Comparison of ENCODE assay signal across 10 cellular contexts in genomic region chr15:59401051-59401450, GRCh38. TPM values are rescaled to one million over a fixed set of nuclear protein-coding genes. Genes with fewer than 3 reads are reported as not detected.
A peak's percentile ranks its signal among the peaks of the same experiment; 100 is the strongest.
DNase-seq lines count a peak whose midpoint lies in the region; ATAC-seq and TF ChIP-seq lines count a peak whose summit lies in the region.
"Not testable (repeated sequence)": the region's sequence is repeated elsewhere in the genome, so short reads cannot be mapped to it uniquely, and the experiment has no call there.
"Had no signal": no experiment of that assay in that cellular context is flagged by ENCODE, and none has a peak within 500 bp of the region (broad histone marks: within the 10 kb centered on the region; RNA-seq: fewer than 3 reads in every experiment).

No MANE protein-coding gene starts in this region.

- not testable (repeated sequence) for H4K12ac ChIP-seq in trophoblast cell (ENCODE audit: low read depth, low read length)

- peak overlapping the region; percentile 94 for H3K4me2 ChIP-seq in OCI-LY1 (ENCODE audit: low read length)
- H3K4me2 ChIP-seq in SU-DHL-6 (ENCODE audit: low read depth, low read length, poor library complexity, severe bottlenecking) = peak overlapping the region; percentile 95
- H3K4me2 ChIP-seq in trophoblast cell (ENCODE audit: low read length) = not testable (repeated sequence)

- not testable (repeated sequence) for H2BK12ac ChIP-seq in trophoblast cell (ENCODE audit: low read length)

- H4K8ac ChIP-seq in trophoblast cell (ENCODE audit: low read depth, low read length) = not testable (repeated sequence)

- not testable (repeated sequence) for H2AK5ac ChIP-seq in trophoblast cell (ENCODE audit: low read length)

- H3K4me3 ChIP-seq in OCI-LY1 (ENCODE audit: low read depth, low read length, poor library complexity, severe bottlenecking) (peak overlapping the region; percentile 75), SU-DHL-6 (ENCODE audit: insufficient read depth, low read length, poor library complexity, severe bottlenecking) (peak overlapping the region; percentile 57)
- H3K4me3 ChIP-seq in colonic mucosa; trophoblast cell (ENCODE audit: low read depth, low read length): not testable (repeated sequence)

- not testable (repeated sequence) for H3F3A ChIP-seq in OCI-LY1 (ENCODE audit: insufficient read depth, low read length)
- H3F3A ChIP-seq in SU-DHL-6 (ENCODE audit: insufficient read depth) = peaks cover 82% of the 10 kb centered on the region

- intact Hi-C loops in CD14-positive monocyte (cut with micrococcal nuclease); colonic mucosa (cut with DNase I): not testable (repeated sequence)

- not testable (repeated sequence) for H3K9me2 ChIP-seq in OCI-LY1 (ENCODE audit: low read depth, low read length); SU-DHL-6 (replicated peaks; ENCODE audit: insufficient read depth, low read length)

- peaks cover 16% of the 10 kb centered on the region; the same call in 1 of the 2 replicates for H3K36me3 ChIP-seq in OCI-LY1 (ENCODE audit: insufficient read depth, low read length)
- H3K36me3 ChIP-seq in SU-DHL-6 (ENCODE audit: low read length); colonic mucosa; trophoblast cell (ENCODE audit: control insufficient read depth in 1 of 2, insufficient read depth in 2 of 2, low read length in 2 of 2): not testable (repeated sequence)

- not testable (repeated sequence) for H3K27me3 ChIP-seq in OCI-LY1 (ENCODE audit: insufficient read depth, low read length); SU-DHL-6 (ENCODE audit: low read length); colonic mucosa; trophoblast cell (ENCODE audit: insufficient read depth, low read length)

- not testable (repeated sequence) for H2BK120ac ChIP-seq in trophoblast cell (ENCODE audit: insufficient read depth, low read length, poor library complexity)

- H3K27ac ChIP-seq in OCI-LY1 (ENCODE audit: low read depth, low read length, poor library complexity, severe bottlenecking) (peak overlapping the region; percentile 98), SU-DHL-6 (ENCODE audit: low read depth, low read length) (peak overlapping the region; percentile 100), colonic mucosa (peak overlapping the region; percentile 34)
- not testable (repeated sequence) for H3K27ac ChIP-seq in trophoblast cell (ENCODE audit: low read depth, low read length)

- not testable (repeated sequence) for H3K4ac ChIP-seq in trophoblast cell (ENCODE audit: low read depth, low read length)

- H3K79me2 ChIP-seq in OCI-LY1 (ENCODE audit: insufficient read depth, low read length) (peaks cover 23% of the 10 kb centered on the region), SU-DHL-6 (ENCODE audit: insufficient read depth, low read length) (peaks cover 70% of the 10 kb centered on the region)
- H3K79me2 ChIP-seq in trophoblast cell (ENCODE audit: control insufficient read depth, insufficient read depth, low read length, poor library complexity) = not testable (repeated sequence)

- H3K9ac ChIP-seq in OCI-LY1 (ENCODE audit: low read length) (peak overlapping the region; percentile 92), SU-DHL-6 (ENCODE audit: low read length) (peak overlapping the region; percentile 75)
- not testable (repeated sequence) for H3K9ac ChIP-seq in colonic mucosa (ENCODE audit: low read depth in 2 of 2, low read length in 2 of 2); trophoblast cell (ENCODE audit: low read length)

- H2BK5ac ChIP-seq in trophoblast cell (ENCODE audit: low read depth, low read length, poor library complexity) = not testable (repeated sequence)

- H3K4me1 ChIP-seq in OCI-LY1 (ENCODE audit: insufficient read depth, low read length, severe bottlenecking) = peaks cover 100% of the 10 kb centered on the region
- H3K4me1 ChIP-seq in colonic mucosa; trophoblast cell (ENCODE audit: control insufficient read depth in 1 of 2, insufficient read depth in 2 of 2, low read length in 2 of 2): not testable (repeated sequence)

- peaks cover 85% of the 10 kb centered on the region for H3K4me1 Mint-ChIP-seq in CD14-positive monocyte
- H3K4me1 Mint-ChIP-seq in memory B cell = peaks cover 54% of the 10 kb centered on the region
- peaks cover 59 to 87% of the 10 kb centered on the region in 2 donors for H3K4me1 Mint-ChIP-seq in stimulated activated naive B cell treated with anti-CD40 and anti-IgM and Interleukin-4, amounts not matched to agents 10 μg/mL and 1 μg/mL and 100 μg/mL, for 72 hours

- not testable (repeated sequence) for H3K18ac ChIP-seq in trophoblast cell (ENCODE audit: low read length)

- H4K20me1 ChIP-seq in OCI-LY1 (ENCODE audit: insufficient read depth, low read length); SU-DHL-6 (ENCODE audit: low read depth, low read length): not testable (repeated sequence)

- H3K9me3 ChIP-seq in OCI-LY1 (ENCODE audit: low read length); SU-DHL-6 (ENCODE audit: insufficient read depth, low read length); colonic mucosa; trophoblast cell (ENCODE audit: insufficient read depth, low read depth, low read length): not testable (repeated sequence)

- not testable (repeated sequence) for ATAC-seq in memory B cell (ENCODE audit: low read depth); stimulated activated naive B cell treated with anti-CD40 and anti-IgM and Interleukin-4, amounts not matched to agents 10 μg/mL and 1 μg/mL and 100 μg/mL, for 72 hours (replicated peaks)

- H3K27ac Mint-ChIP-seq in CD14-positive monocyte = peak overlapping the region in 6 of 7 donors; percentile 0 to 89 (median 82)
- H3K27ac Mint-ChIP-seq in memory B cell; stimulated activated naive B cell treated with anti-CD40 and anti-IgM and Interleukin-4, amounts not matched to agents 10 μg/mL and 1 μg/mL and 100 μg/mL, for 72 hours: not testable (repeated sequence)

- H3K4me3 Mint-ChIP-seq in CD14-positive monocyte (peak overlapping the region in 1 of 2 donors; percentile 81), memory B cell (peak overlapping the region; percentile 35)
- H3K4me3 Mint-ChIP-seq in stimulated activated naive B cell treated with anti-CD40 and anti-IgM and Interleukin-4, amounts not matched to agents 10 μg/mL and 1 μg/mL and 100 μg/mL, for 72 hours = peak overlapping the region; percentile 9 to 40

- WGBS in trophoblast cell (ENCODE audit: extremely low coverage, insufficient coverage, insufficient read length) = no CpG with 5 or more reads among the region's 5 CpGs

- not testable (repeated sequence) for H2AFZ ChIP-seq in OCI-LY1 (ENCODE audit: low read length); SU-DHL-6 (ENCODE audit: low read depth, low read length, severe bottlenecking); trophoblast cell (ENCODE audit: insufficient read depth, low read length, poor library complexity)

- not testable (repeated sequence) for H4K91ac ChIP-seq in trophoblast cell (ENCODE audit: low read depth, low read length)

- H3K79me1 ChIP-seq in trophoblast cell (ENCODE audit: low read length) = not testable (repeated sequence)

- not testable (repeated sequence) for H3K9me3 Mint-ChIP-seq in CD14-positive monocyte; memory B cell; stimulated activated naive B cell treated with anti-CD40 and anti-IgM and Interleukin-4, amounts not matched to agents 10 μg/mL and 1 μg/mL and 100 μg/mL, for 72 hours

- not testable (repeated sequence) for H3K27me3 Mint-ChIP-seq in CD14-positive monocyte (ENCODE audit: low read depth in 3 of 3); memory B cell; stimulated activated naive B cell treated with anti-CD40 and anti-IgM and Interleukin-4, amounts not matched to agents 10 μg/mL and 1 μg/mL and 100 μg/mL, for 72 hours

- not testable (repeated sequence) for H3K36me3 Mint-ChIP-seq in CD14-positive monocyte; memory B cell; stimulated activated naive B cell treated with anti-CD40 and anti-IgM and Interleukin-4, amounts not matched to agents 10 μg/mL and 1 μg/mL and 100 μg/mL, for 72 hours

- DNase-seq in CD14-positive monocyte (ENCODE audit: low spot score); colonic mucosa; memory B cell (ENCODE audit: low spot score in 2 of 2); stimulated activated naive B cell treated with anti-CD40 and anti-IgM and Interleukin-4, amounts not matched to agents 10 μg/mL and 1 μg/mL and 100 μg/mL, for 72 hours: not testable (repeated sequence)
- DNase-seq in trophoblast cell = peak; percentile 56 to 91

- TF ChIP-seq CTCF in CD14-positive monocyte (IDR thresholded peaks at IDR 0.05); OCI-LY1 (IDR thresholded peaks at IDR 0.05; ENCODE audit: low read length); SU-DHL-6 (IDR thresholded peaks at IDR 0.05; ENCODE audit: insufficient read depth, low read length, poor library complexity, severe bottlenecking); colonic mucosa (IDR thresholded peaks at IDR 0.05): not testable (repeated sequence)

- H3K23ac ChIP-seq in trophoblast cell (ENCODE audit: low read length) = not testable (repeated sequence)

- H3K14ac ChIP-seq in trophoblast cell (ENCODE audit: low read length) = not testable (repeated sequence)

RNA-seq across cellular contexts. Expression of gene MYO1E, which starts 28.4 kb away (rescaled TPM):
- polyA plus RNA-seq in CD14-positive monocyte = 10 to 100 TPM in 1 of 2 donors, 1 to 10 TPM in 1; 5.5 to 16.2 TPM
- total RNA-seq in colonic mucosa = 100 to 1,000 TPM; 252 to 329 TPM
- polyA plus RNA-seq in trophoblast cell (2013) = 32.1 and 36.8 TPM in 2 replicates

RNA-seq across cellular contexts. Expression of gene FAM81A, which starts 36.9 kb away (rescaled TPM):
- under 1 TPM in 1 of 2 donors, not detected in 1; 0.66 TPM for polyA plus RNA-seq in CD14-positive monocyte
- 10 to 100 TPM in 1 of 2 donors, 1 to 10 TPM in 1; 6.4 to 18.8 TPM for total RNA-seq in colonic mucosa
- 0.10 and 0.19 TPM in 2 replicates for polyA plus RNA-seq in trophoblast cell (2013)
- total RNA-seq: CD4-positive, CD25-positive, alpha-beta regulatory T cell; CD8-positive, alpha-beta T cell had no signal
- polyA plus RNA-seq: BJ; CD4-positive, CD25-positive, alpha-beta regulatory T cell had no signal
